In the genomic region with DNA sequence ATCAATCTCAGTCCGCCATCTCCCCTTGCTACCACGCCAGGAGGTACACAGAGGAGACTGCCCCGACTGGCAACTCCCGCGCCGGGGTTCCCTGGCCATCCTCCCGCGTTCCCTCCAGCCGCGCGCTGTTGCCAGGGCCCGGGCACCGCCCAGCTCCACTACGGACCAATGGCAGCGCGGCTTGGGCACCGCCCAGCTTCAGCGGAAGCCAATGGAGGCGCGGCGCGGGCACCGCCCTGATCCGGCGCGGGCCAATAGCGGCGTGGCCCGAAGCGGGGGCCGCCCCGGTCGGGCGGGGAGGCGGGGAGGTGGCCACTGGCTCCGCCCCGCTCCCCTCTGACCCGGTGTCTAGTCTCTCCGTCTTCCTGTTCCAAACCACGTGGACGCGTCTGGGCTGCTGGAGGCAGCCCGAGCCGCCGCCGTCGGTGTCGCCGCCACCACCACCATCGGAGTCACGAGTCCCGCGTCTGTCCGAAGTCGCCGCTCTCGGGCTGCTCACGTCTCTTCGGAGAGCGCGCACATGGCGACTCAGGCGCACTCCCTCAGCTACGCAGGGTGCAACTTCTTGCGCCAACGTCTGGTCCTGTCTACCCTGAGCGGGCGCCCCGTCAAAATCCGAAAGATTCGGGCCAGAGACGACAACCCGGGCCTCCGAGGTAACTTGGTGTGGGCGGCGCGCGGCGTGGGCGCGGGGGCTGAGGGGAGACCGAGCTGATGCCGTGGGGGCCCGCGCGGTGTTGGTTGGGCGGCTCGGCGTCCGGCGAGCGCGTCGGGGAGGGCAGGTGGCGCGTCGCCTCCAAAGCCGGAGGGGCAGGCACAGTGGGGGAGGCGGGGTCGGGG, we compare ENCODE assay signal across 8 cellular contexts. TPM values are rescaled to one million over a fixed set of nuclear protein-coding genes. Genes with fewer than 3 reads are reported as not detected.
A peak's percentile ranks its signal among the peaks of the same experiment; 100 is the strongest.
DNase-seq lines count a peak whose midpoint lies in the region; ATAC-seq and TF ChIP-seq lines count a peak whose summit lies in the region.

A gene with protein sequence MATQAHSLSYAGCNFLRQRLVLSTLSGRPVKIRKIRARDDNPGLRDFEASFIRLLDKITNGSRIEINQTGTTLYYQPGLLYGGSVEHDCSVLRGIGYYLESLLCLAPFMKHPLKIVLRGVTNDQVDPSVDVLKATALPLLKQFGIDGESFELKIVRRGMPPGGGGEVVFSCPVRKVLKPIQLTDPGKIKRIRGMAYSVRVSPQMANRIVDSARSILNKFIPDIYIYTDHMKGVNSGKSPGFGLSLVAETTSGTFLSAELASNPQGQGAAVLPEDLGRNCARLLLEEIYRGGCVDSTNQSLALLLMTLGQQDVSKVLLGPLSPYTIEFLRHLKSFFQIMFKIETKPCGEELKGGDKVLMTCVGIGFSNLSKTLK (plus strand): TSS at position 373 of the 840 bp plus-strand sequence. CDS start 148 bp downstream, at position 521.

- no peaks in the 10 kb centered on the region for H3K36me3 ChIP-seq in GM06990 (ENCODE audit: control insufficient read depth, insufficient read depth, low read length)
- no peaks in the 10 kb centered on the region for H3K36me3 ChIP-seq in testis (ENCODE audit: low read depth, missing control alignments)

- intact Hi-C loops in testis (cut with DNase I; ENCODE audit: low total_unique reads), result no loop called here

- H3K4me1 ChIP-seq in testis, result peaks cover 15% of the 10 kb centered on the region

- peak within 1 kb of the TSS; percentile 13 to 81 for H3K27ac ChIP-seq in testis

- H3K27me3 ChIP-seq in GM06990 (replicated peaks; ENCODE audit: control insufficient read depth, insufficient read depth, low read length), result no peaks in the 10 kb centered on the region
- no peaks in the 10 kb centered on the region for H3K27me3 ChIP-seq in testis

- H3K4me3 ChIP-seq in GM06990 (replicated peaks; ENCODE audit: low read depth, low read length) (peak within 1 kb of the TSS; percentile 95), testis (peak within 1 kb of the TSS; percentile 77 to 80)

- H3K9me3 ChIP-seq in testis, result no peaks in the 10 kb centered on the region

- no peak for TF ChIP-seq CTCF in GM06990 (IDR thresholded peaks at IDR 0.05; ENCODE audit: insufficient read depth, low read length, poor library complexity, severe bottlenecking)
- TF ChIP-seq CTCF in omental fat pad (IDR thresholded peaks at IDR 0.05), result no peak
- peak in 1 of 3 experiments; percentile 21 for TF ChIP-seq CTCF in testis (IDR thresholded peaks at IDR 0.05)

- H3K36me3 Mint-ChIP-seq in activated naive CD4-positive, alpha-beta T cell treated with anti-CD3 and anti-CD28 coated beads, Interleukin-2, amount 50 U/mL, for 72 hours, result peaks cover 0 to 17% of the 10 kb centered on the region in 2 donors

- WGBS in testis, 2 donors, result 0% methylated on average over 8 to 72 of the region's 100 CpGs

- peak within 1 kb of the TSS; percentile 85 to 97 for H3K27ac Mint-ChIP-seq in activated naive CD4-positive, alpha-beta T cell treated with anti-CD3 and anti-CD28 coated beads, Interleukin-2, amount 50 U/mL, for 72 hours

- DNase-seq in GM06990 (ENCODE audit: extremely low read depth, insufficient read length) (peak; percentile 99), NCI-H1092 (lab: John Stamatoyannopoulos, UW) (peak; percentile 97), glomerular visceral epithelial cell (ENCODE audit: extremely low spot score) (peak; percentile 96), omental fat pad (ENCODE audit: low spot score) (peak; percentile 70), testis (peak; percentile 96)
- DNase-seq in activated naive CD4-positive, alpha-beta T cell treated with anti-CD3 and anti-CD28 coated beads, Interleukin-2, amount 50 U/mL, for 72 hours (ENCODE audit: low spot score in 2 of 2), result peak; percentile 98 to 99

- TF ChIP-seq POLR2A in testis (IDR thresholded peaks at IDR 0.05), result no peak

- peaks cover 0 to 10% of the 10 kb centered on the region in 2 donors for H3K9me3 Mint-ChIP-seq in activated naive CD4-positive, alpha-beta T cell treated with anti-CD3 and anti-CD28 coated beads, Interleukin-2, amount 50 U/mL, for 72 hours

- ATAC-seq in HG02588 (IDR thresholded peaks at IDR 0.05; ENCODE audit: unreplicated experiment) (peak; percentile 97), SK-N-SH treated with all-trans-retinoic acid at 6 μM for 48 hours (peak; percentile 98), omental fat pad (ENCODE audit: low FRiP score) (peak; percentile 99)
- peak; percentile 96 to 97 for ATAC-seq in activated naive CD4-positive, alpha-beta T cell treated with anti-CD3 and anti-CD28 coated beads, Interleukin-2, amount 50 U/mL, for 72 hours

TF ChIP-seq in SK-N-SH treated with all-trans-retinoic acid at 6 μM for 48 hours, 23 proteins besides CTCF, POLR2A, EP300 and RAD21 (continues in another document):
- TF ChIP-seq, protein P1, sequence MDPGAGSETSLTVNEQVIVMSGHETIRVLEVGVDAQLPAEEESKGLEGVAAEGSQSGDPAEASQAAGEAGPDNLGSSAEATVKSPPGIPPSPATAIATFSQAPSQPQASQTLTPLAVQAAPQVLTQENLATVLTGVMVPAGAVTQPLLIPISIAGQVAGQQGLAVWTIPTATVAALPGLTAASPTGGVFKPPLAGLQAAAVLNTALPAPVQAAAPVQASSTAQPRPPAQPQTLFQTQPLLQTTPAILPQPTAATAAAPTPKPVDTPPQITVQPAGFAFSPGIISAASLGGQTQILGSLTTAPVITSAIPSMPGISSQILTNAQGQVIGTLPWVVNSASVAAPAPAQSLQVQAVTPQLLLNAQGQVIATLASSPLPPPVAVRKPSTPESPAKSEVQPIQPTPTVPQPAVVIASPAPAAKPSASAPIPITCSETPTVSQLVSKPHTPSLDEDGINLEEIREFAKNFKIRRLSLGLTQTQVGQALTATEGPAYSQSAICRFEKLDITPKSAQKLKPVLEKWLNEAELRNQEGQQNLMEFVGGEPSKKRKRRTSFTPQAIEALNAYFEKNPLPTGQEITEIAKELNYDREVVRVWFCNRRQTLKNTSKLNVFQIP (CRISPR knock-in tag; IDR thresholded peaks at IDR 0.05; ENCODE audit: borderline replicate concordance, low read depth), result no peak
- TF ChIP-seq, protein P2, sequence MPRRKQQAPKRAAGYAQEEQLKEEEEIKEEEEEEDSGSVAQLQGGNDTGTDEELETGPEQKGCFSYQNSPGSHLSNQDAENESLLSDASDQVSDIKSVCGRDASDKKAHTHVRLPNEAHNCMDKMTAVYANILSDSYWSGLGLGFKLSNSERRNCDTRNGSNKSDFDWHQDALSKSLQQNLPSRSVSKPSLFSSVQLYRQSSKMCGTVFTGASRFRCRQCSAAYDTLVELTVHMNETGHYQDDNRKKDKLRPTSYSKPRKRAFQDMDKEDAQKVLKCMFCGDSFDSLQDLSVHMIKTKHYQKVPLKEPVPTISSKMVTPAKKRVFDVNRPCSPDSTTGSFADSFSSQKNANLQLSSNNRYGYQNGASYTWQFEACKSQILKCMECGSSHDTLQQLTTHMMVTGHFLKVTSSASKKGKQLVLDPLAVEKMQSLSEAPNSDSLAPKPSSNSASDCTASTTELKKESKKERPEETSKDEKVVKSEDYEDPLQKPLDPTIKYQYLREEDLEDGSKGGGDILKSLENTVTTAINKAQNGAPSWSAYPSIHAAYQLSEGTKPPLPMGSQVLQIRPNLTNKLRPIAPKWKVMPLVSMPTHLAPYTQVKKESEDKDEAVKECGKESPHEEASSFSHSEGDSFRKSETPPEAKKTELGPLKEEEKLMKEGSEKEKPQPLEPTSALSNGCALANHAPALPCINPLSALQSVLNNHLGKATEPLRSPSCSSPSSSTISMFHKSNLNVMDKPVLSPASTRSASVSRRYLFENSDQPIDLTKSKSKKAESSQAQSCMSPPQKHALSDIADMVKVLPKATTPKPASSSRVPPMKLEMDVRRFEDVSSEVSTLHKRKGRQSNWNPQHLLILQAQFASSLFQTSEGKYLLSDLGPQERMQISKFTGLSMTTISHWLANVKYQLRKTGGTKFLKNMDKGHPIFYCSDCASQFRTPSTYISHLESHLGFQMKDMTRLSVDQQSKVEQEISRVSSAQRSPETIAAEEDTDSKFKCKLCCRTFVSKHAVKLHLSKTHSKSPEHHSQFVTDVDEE (CRISPR knock-in tag; IDR thresholded peaks at IDR 0.05), result no peak
- TF ChIP-seq ZNF565 (CRISPR knock-in tag; conservative IDR thresholded peaks at IDR 0.05; ENCODE audit: low read depth) (no peak), TCF4 (CRISPR knock-in tag; IDR thresholded peaks at IDR 0.05; ENCODE audit: borderline replicate concordance) (no peak), ZC3H10 (CRISPR knock-in tag; IDR thresholded peaks at IDR 0.05) (no peak), SNAI2 (CRISPR knock-in tag; IDR thresholded peaks at IDR 0.05) (no peak), ZNF8 (CRISPR knock-in tag; IDR thresholded peaks at IDR 0.05) (no peak), ZFP3 (CRISPR knock-in tag; IDR thresholded peaks at IDR 0.05) (no peak), RARB (CRISPR knock-in tag; IDR thresholded peaks at IDR 0.05) (no peak)
- TF ChIP-seq, protein P3, sequence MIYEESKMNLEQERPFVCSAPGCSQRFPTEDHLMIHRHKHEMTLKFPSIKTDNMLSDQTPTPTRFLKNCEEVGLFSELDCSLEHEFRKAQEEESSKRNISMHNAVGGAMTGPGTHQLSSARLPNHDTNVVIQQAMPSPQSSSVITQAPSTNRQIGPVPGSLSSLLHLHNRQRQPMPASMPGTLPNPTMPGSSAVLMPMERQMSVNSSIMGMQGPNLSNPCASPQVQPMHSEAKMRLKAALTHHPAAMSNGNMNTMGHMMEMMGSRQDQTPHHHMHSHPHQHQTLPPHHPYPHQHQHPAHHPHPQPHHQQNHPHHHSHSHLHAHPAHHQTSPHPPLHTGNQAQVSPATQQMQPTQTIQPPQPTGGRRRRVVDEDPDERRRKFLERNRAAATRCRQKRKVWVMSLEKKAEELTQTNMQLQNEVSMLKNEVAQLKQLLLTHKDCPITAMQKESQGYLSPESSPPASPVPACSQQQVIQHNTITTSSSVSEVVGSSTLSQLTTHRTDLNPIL (CRISPR knock-in tag; IDR thresholded peaks at IDR 0.05; ENCODE audit: low read depth), result no peak

RNA-seq across cellular contexts. Expression of the gene that starts here (rescaled TPM):
- total RNA-seq in activated naive CD4-positive, alpha-beta T cell treated with anti-CD3 and anti-CD28 coated beads, Interleukin-2, amount 50 U/mL, for 72 hours, result 10 to 100 TPM; 18.2 to 32.0 TPM
- total RNA-seq in omental fat pad, result 10 to 100 TPM; 54.1 to 97.3 (median 88.8) TPM
- 10 to 100 TPM; 28.9 to 37.9 TPM for total RNA-seq in testis
- 27.2 TPM for polyA plus RNA-seq in testis (ENCODE audit: insufficient read depth, low read depth, low replicate concordance)

Comparison
In these comparisons a context has a peak if more than half of its experiments do, and no peak if none do; other contexts are left out.
1. Peak in every context shown above with its lines: DNase-seq, ATAC-seq, H3K4me3 ChIP-seq and H3K27ac ChIP-seq.